9 cellular contexts compared by ENCODE assay signal in the genomic region with DNA sequence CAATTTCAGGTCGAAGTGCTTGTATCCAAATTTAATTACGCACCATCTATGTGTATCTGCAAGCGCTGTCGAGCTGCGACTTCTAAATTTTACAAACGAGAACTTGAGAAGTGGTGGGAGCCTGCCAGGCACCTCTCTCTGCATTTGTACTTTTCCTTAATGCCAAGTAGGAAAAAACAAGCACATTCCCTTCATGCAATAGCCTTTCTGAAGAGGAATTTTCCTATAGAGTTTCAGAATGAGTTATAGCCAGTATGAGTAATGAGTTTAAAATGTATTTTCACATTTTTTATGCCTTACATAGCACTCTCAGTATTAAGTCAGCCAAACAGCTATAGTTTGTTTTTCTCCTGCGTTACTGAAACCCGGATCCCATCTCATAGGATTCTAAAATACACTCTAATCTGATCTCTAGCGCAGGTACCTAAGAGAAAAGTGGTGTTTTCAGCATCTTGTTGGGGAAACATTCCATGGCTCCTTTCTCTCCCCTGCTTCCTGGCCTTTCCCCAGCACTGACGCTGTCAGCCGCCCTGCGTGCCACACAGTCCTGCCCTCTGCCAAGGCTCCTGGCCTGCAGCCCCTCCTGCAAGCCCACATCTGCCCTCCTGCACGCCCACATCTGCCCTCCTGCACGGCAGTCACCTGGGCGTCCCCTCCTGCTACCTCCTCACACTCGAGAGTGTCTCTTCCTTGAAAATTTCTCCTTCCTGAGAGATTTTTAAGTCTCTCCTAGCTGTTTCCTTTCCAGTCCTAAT.
DNase-seq lines count a peak whose midpoint lies in the region; ATAC-seq and TF ChIP-seq lines count a peak whose summit lies in the region.
"Had no signal": no experiment of that assay in that cellular context is flagged by ENCODE, and none has a peak within 500 bp of the region (broad histone marks: within the 10 kb centered on the region; RNA-seq: fewer than 3 reads in every experiment).

No MANE protein-coding gene starts in this region.

- WGBS in psoas muscle, 3 donors: 25 to 43% (median 29%) methylated on average over 16 of the region's 16 CpGs

- H3K27ac Mint-ChIP-seq in Calu3 (ENCODE audit: unreplicated experiment): peak overlapping the region; percentile 91

- H3K27me3 ChIP-seq in psoas muscle (ENCODE audit: insufficient read depth in 3 of 3, low read length in 2 of 3): peaks cover 0 to 2% (median 0%) of the 10 kb centered on the region in 3 donors

- DNase-seq in Calu3: no peak
- DNase-seq in SK-N-MC (ENCODE audit: low read depth, low spot score): no peak
- DNase-seq in fibroblast of the conjunctiva (ENCODE audit: low read depth): peak; percentile 86
- DNase-seq in psoas muscle: no peak
- DNase-seq in stimulated activated CD4-positive, alpha-beta T cell treated with anti-CD3 and anti-CD28 coated beads, Interleukin-4, amount 100 ng/mL, for 1 hour: no peak
- no peak for DNase-seq in NK-92 treated with Interleukin-12 subunit alpha and Interleukin-12 subunit beta, amount 100 ng/mL, for 24 hours (lab: John Stamatoyannopoulos, UW)
- DNase-seq in DMS79 treated with DMSO at 0.1 percent for 48 hours (lab: John Stamatoyannopoulos, UW): no peak
- DNase-seq: KBM-7 had no signal

- H3K27ac ChIP-seq in SK-N-MC (peak overlapping the region; percentile 85), psoas muscle (no peak overlapping the region)

- CTCF ChIA-PET in Calu3 (lab: Charles Lee): no interaction called here

- ATAC-seq in psoas muscle (peak; percentile 33 to 66 (median 48)), HG03432 (IDR thresholded peaks at IDR 0.05; ENCODE audit: unreplicated experiment) (no peak)

- H3K9ac ChIP-seq in SK-N-MC (ENCODE audit: insufficient read length): peak overlapping the region; percentile 49

- H3K9me3 ChIP-seq in SK-N-MC (ENCODE audit: low read depth, low read length): no peaks in the 10 kb centered on the region
- H3K9me3 ChIP-seq in psoas muscle: no peaks in the 10 kb centered on the region

- H3K36me3 ChIP-seq in SK-N-MC (ENCODE audit: insufficient read depth, low read length) (no peaks in the 10 kb centered on the region), psoas muscle (ENCODE audit: insufficient read depth in 1 of 2, low read depth in 1 of 2) (no peaks in the 10 kb centered on the region)

- BruUV-seq in Calu3 (replicated peaks; lab: Mats Ljungman, UMichigan): no TSS peak

- intact Hi-C loops in Calu3 (cut with micrococcal nuclease; ENCODE audit: unreplicated experiment): loop anchor here (10.0 kb wide), 1 partner anchor 98 kb away; no protein-coding TSS in a partner anchor
- intact Hi-C loops in psoas muscle (cut with DNase I): loop anchor here in 1 of 2 donors (5.0 kb wide), 1 partner anchor 711 kb away; no protein-coding TSS in a partner anchor

- TF ChIP-seq CTCF in Calu3 (IDR thresholded peaks at IDR 0.05; ENCODE audit: unreplicated experiment): no peak
- no peak for TF ChIP-seq CTCF in psoas muscle (IDR thresholded peaks at IDR 0.05)

- H3K9me3 Mint-ChIP-seq in Calu3 (ENCODE audit: low read depth, unreplicated experiment): no peaks in the 10 kb centered on the region

- H3K4me3 Mint-ChIP-seq in Calu3 (ENCODE audit: low read depth, unreplicated experiment): peak overlapping the region; percentile 57

- no peaks in the 10 kb centered on the region for H3K27me3 Mint-ChIP-seq in Calu3 (ENCODE audit: unreplicated experiment)

- peaks cover 10% of the 10 kb centered on the region for H3K4me1 ChIP-seq in psoas muscle

- peak overlapping the region; percentile 21; the same call in 1 of the 2 replicates for H3K4me3 ChIP-seq in SK-N-MC
- H3K4me3 ChIP-seq in psoas muscle: no peak overlapping the region

- peaks cover 40% of the 10 kb centered on the region for H3K4me1 Mint-ChIP-seq in Calu3 (ENCODE audit: low read depth, unreplicated experiment)

- H3K36me3 Mint-ChIP-seq in Calu3 (ENCODE audit: insufficient read depth, unreplicated experiment): peaks cover 5% of the 10 kb centered on the region
